ENCODE assay signal across 17 cellular contexts in the genomic region with DNA sequence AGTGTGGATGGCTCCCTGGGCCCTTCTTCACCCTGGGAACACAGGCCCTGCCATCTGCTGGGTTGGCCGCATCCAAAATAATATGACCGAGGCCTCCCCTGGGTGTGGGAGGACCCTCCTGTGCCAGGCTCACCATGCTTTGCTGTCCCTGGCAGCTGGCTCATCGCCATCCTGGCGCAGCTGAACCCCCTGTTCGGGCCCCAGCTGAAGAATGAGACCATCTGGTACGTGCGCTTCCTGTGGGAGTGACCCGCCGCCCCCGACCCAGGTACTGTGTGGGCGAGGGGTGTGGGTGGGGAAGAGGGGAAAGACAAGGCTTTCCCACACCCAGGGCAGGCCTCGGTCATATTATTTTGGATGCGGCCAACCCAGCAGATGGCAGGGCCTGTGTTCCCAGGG. TPM values are rescaled to one million over a fixed set of nuclear protein-coding genes. Genes with fewer than 3 reads are reported as not detected.
DNase-seq lines count a peak whose midpoint lies in the region; ATAC-seq, FAIRE-seq and TF ChIP-seq lines count a peak whose summit lies in the region.
"Had no signal": no experiment of that assay in that cellular context is flagged by ENCODE, and none has a peak within 500 bp of the region (broad histone marks: within the 10 kb centered on the region; RNA-seq: fewer than 3 reads in every experiment).

No MANE protein-coding gene starts in this region.

- whole genome bisulfite sequencing in H9 (ENCODE audit: extremely low coverage, insufficient read length, low lambda C conversion rate), result no CpG with 5 or more reads among the region's 13 CpGs

- no peak overlapping the region for H2AFZ ChIP-seq in H9 (ENCODE audit: low read length)

- no peak overlapping the region for H2BK20ac ChIP-seq in H9 (ENCODE audit: low read depth, low read length, poor library complexity, severe bottlenecking)

- no peak overlapping the region for H3K4ac ChIP-seq in H9 (ENCODE audit: low read depth, low read length)

- H3K23me2 ChIP-seq in H9 (ENCODE audit: insufficient read length, low read depth, low read length, poor library complexity, severe bottlenecking), result peaks cover 3% of the 10 kb centered on the region

- intact Hi-C loops in kidney (cut with DNase I), result no loop called here

- H3K36me3 ChIP-seq in kidney (ENCODE audit: control insufficient read depth in 1 of 2, insufficient read depth in 2 of 2, low read length in 2 of 2), result no peaks in the 10 kb centered on the region
- H3K36me3 ChIP-seq: MG63 had no signal

- H3K79me2 ChIP-seq in H9 (ENCODE audit: insufficient read depth, low read length), result no peaks in the 10 kb centered on the region

- no peaks in the 10 kb centered on the region for H4K20me1 ChIP-seq in H9 (ENCODE audit: control insufficient read depth, insufficient read depth, insufficient read length)

- H3K4me3 Mint-ChIP-seq in H9, result no peak overlapping the region
- H3K4me3 Mint-ChIP-seq: B cell; CD4-positive, alpha-beta T cell had no signal

- no peak overlapping the region for H2BK5ac ChIP-seq in H9 (ENCODE audit: insufficient read length, low read length)

- no peak overlapping the region for H3K23ac ChIP-seq in H9 (ENCODE audit: insufficient read length, low read depth, low read length)

- H3K9ac ChIP-seq in H9 (ENCODE audit: extremely low read depth, insufficient read length, low read length) (no peak overlapping the region), kidney (ENCODE audit: low read length in 2 of 2) (no peak overlapping the region)

- no peak overlapping the region for H3K4me3 ChIP-seq in kidney (ENCODE audit: low read length in 2 of 2)
- H3K4me3 ChIP-seq: MG63 had no signal

- peaks cover 11 to 15% of the 10 kb centered on the region in 2 experiments for H3K4me1 Mint-ChIP-seq in H9

- H2BK120ac ChIP-seq in H9 (ENCODE audit: low read depth, low read length, poor library complexity, severe bottlenecking), result no peak overlapping the region

- H4K5ac ChIP-seq in H9 (ENCODE audit: insufficient read length, low read depth, low read length), result no peak overlapping the region

- H3K9me3 ChIP-seq in H9 (ENCODE audit: control insufficient read depth, low read depth, low read length) (no peaks in the 10 kb centered on the region), kidney (ENCODE audit: control insufficient read depth in 1 of 2, low read length in 2 of 2) (no peaks in the 10 kb centered on the region)
- H3K9me3 ChIP-seq: MG63 had no signal

- H3K27ac Mint-ChIP-seq in H9, result no peak overlapping the region
- H3K27ac Mint-ChIP-seq: B cell; CD4-positive, alpha-beta T cell had no signal

- no peak overlapping the region for H2BK12ac ChIP-seq in H9 (ENCODE audit: insufficient read length, low read depth, low read length)

- no peak overlapping the region for H2AK5ac ChIP-seq in H9 (ENCODE audit: insufficient read length, low read length)

- H4K91ac ChIP-seq in H9 (ENCODE audit: insufficient read length, low read depth, low read length), result no peak overlapping the region

- H2BK15ac ChIP-seq in H9 (ENCODE audit: low read depth, low read length), result no peak overlapping the region

- H3K79me1 ChIP-seq in H9 (ENCODE audit: insufficient read depth, low read depth, low read length, poor library complexity, severe bottlenecking), result no peaks in the 10 kb centered on the region

- no peak for FAIRE-seq in kidney (lab: Jason Lieb, UNC)
- FAIRE-seq: D721Med, H1, HepG2 had no signal

- no peaks in the 10 kb centered on the region; the same call in 1 of the 2 replicates for H3K27me3 ChIP-seq in H9 (ENCODE audit: insufficient read depth, low read length)
- H3K27me3 ChIP-seq: MG63 had no signal

- H3K4me2 ChIP-seq in H9 (ENCODE audit: insufficient read depth, insufficient read length, low read length), result no peak overlapping the region

- ATAC-seq in HG03469 (IDR thresholded peaks at IDR 0.05; ENCODE audit: unreplicated experiment), result no peak
- ATAC-seq: HepG2, PC-3 had no signal

- TF ChIP-seq CTCF in H9 (conservative IDR thresholded peaks at IDR 0.05) (no peak), kidney (IDR thresholded peaks at IDR 0.05; ENCODE audit: borderline replicate concordance, extremely low read depth, insufficient read depth) (no peak)

- H3K9me3 Mint-ChIP-seq in H9, result no peaks in the 10 kb centered on the region
- H3K9me3 Mint-ChIP-seq: CD4-positive, alpha-beta T cell had no signal

- H3K56ac ChIP-seq in H9 (ENCODE audit: insufficient read length, low read depth, low read length), result no peak overlapping the region

- no peak overlapping the region for H3T11ph ChIP-seq in H9 (ENCODE audit: low read length)

- no peak overlapping the region for H3K14ac ChIP-seq in H9 (ENCODE audit: insufficient read depth, low read length)

- H3K27ac ChIP-seq in H9 (ENCODE audit: insufficient read length, low read depth, low read length) (no peak overlapping the region), kidney (ENCODE audit: low read depth in 2 of 2, low read length in 2 of 2) (no peak overlapping the region)

- peaks cover 25% of the 10 kb centered on the region for H3K27me3 Mint-ChIP-seq in H9 (ENCODE audit: low read depth)
- H3K27me3 Mint-ChIP-seq: B cell; CD4-positive, alpha-beta T cell had no signal

- H4K8ac ChIP-seq in H9 (replicated peaks; ENCODE audit: insufficient read length, low read depth, low read length), result no peak overlapping the region

- H3K36me3 Mint-ChIP-seq in H9 (ENCODE audit: insufficient read depth in 1 of 3, low read depth in 3 of 3), result no peaks in the 10 kb centered on the region; a peak in 1 of 7 replicates

- no peak overlapping the region for H3K18ac ChIP-seq in H9 (ENCODE audit: insufficient read length, low read depth, low read length)

- peak; percentile 88 for DNase-seq in DMS 273 treated with DMSO at 0.1 percent for 48 hours (lab: John Stamatoyannopoulos, UW)
- peak; percentile 15 for DNase-seq in H9
- DNase-seq in RPMI8226, result peak; percentile 1
- peak; percentile 70 for DNase-seq in kidney
- no peak for DNase-seq in NCI-H1048 (lab: John Stamatoyannopoulos, UW)
- no peak for DNase-seq in T-helper 2 cell
- DNase-seq: CD4-positive, alpha-beta T cell; MG63; NCI-H1105 treated with DMSO at 0.1 percent for 48 hours; NCI-H1930; NCI-H526 treated with DMSO at 0.1 percent for 48 hours; PC-3 had no signal

- H3K4me1 ChIP-seq in H9 (ENCODE audit: insufficient read depth, low read length), result no peaks in the 10 kb centered on the region; the same call in 1 of the 2 replicates
- H3K4me1 ChIP-seq in kidney (ENCODE audit: control insufficient read depth in 1 of 2, insufficient read depth in 1 of 2, low read depth in 1 of 2, low read length in 2 of 2), result peaks cover 5 to 17% of the 10 kb centered on the region in 2 donors

RNA-seq across cellular contexts. Expression of gene ATP6V0E2, which starts 4.8 kb away (rescaled TPM):
- total RNA-seq in H9 (2021), result 19.0 and 20.0 TPM in 2 replicates
- total RNA-seq in kidney, result 19.8 TPM
- 138 TPM for polyA plus RNA-seq in kidney (ENCODE audit: insufficient read depth, low read depth, low replicate concordance)

RNA-seq across cellular contexts. Expression of gene ZNF862, which starts 40.3 kb away (rescaled TPM):
- total RNA-seq in H9 (2021) (1.3 and 1.9 TPM in 2 replicates), kidney (29.1 TPM)
- 5.7 TPM for polyA plus RNA-seq in kidney (ENCODE audit: insufficient read depth, low read depth, low replicate concordance)

Comparison
In these comparisons a context has a peak if more than half of its experiments do, and no peak if none do; other contexts are left out.
1. DNase-seq: peak in DMS 273 treated with DMSO at 0.1 percent for 48 hours (single experiment), H9 (single experiment), RPMI8226 (single experiment) and kidney (single experiment); none in NCI-H1048 (single experiment) and T-helper 2 cell (0 of 5).
2. RNA of gene ZNF862, which starts 40.3 kb away (total RNA-seq): 29.1 TPM in kidney (single experiment); 1.3 to 1.9 TPM in H9; every median in the first group is over 10 times any median in the second.